ENCODE assay signal across 8 cellular contexts in the genomic region with DNA sequence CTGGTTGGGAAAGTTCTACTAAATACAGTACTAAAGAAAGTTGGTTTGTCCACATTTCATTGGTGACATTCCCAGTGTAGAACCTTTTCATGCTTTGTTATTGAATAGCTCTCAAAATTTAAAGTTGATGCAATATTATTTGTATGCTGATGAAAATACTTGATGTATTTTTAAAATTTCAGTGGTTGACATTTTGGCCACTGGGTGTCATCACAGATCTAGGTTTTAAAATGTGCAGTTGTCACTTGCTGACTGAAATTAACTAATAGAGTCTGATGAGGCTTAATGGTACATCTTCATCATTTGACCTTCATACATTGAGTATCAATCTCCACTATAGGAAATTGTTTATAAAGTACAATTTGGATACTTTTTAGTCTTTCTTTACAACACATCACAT. TPM values are rescaled to one million over a fixed set of nuclear protein-coding genes. Genes with fewer than 3 reads are reported as not detected.
A peak's percentile ranks its signal among the peaks of the same experiment; 100 is the strongest.
DNase-seq lines count a peak whose midpoint lies in the region; ATAC-seq and TF ChIP-seq lines count a peak whose summit lies in the region.

No MANE protein-coding gene starts in this region.

- H3K4me2 ChIP-seq in SU-DHL-6 (ENCODE audit: low read depth, low read length, poor library complexity, severe bottlenecking) = no peak overlapping the region

- H3K4me1 Mint-ChIP-seq in Caco-2 (ENCODE audit: low read depth, unreplicated experiment) (peaks cover 11% of the 10 kb centered on the region), HFFc6 (ENCODE audit: low read depth) (no peaks in the 10 kb centered on the region)

- H2AFZ ChIP-seq in SU-DHL-6 (ENCODE audit: low read depth, low read length, severe bottlenecking) = no peak overlapping the region

- intact Hi-C loops in Caco-2 (cut with micrococcal nuclease; ENCODE audit: unreplicated experiment) = loop anchor here (1.0 to 2.0 kb wide), 4 partner anchors 90 to 377 kb away; no protein-coding TSS in a partner anchor
- intact Hi-C loops in sciatic nerve (cut with DNase I) = no loop called here

- H3K27me3 Mint-ChIP-seq in Caco-2 (ENCODE audit: insufficient read depth, unreplicated experiment) (peaks cover 6% of the 10 kb centered on the region), HFFc6 (ENCODE audit: insufficient read depth) (peaks cover 16% of the 10 kb centered on the region)

- H3K9me2 ChIP-seq in SU-DHL-6 (replicated peaks; ENCODE audit: insufficient read depth, low read length) = no peaks in the 10 kb centered on the region

- POLR2A ChIA-PET in Caco-2 (lab: Charles Lee) = interaction anchor here (0.6 kb wide), 1 partner anchor 376 kb away, joined by 4 read pairs; no protein-coding TSS in a partner anchor

- peak in 1 of 2 experiments; percentile 36 for DNase-seq in Caco-2
- DNase-seq in HFFc6 = peak; percentile 7
- peak; percentile 71 for DNase-seq in fibroblast of the aortic adventitia (ENCODE audit: low read depth)
- no peak for DNase-seq in sciatic nerve (ENCODE audit: low spot score)
- DNase-seq in NCI-H1092 (lab: John Stamatoyannopoulos, UW) = no peak
- DNase-seq in effector CD8-positive, alpha-beta T cell (lab: John Stamatoyannopoulos, UW) = no peak

- H3K4me3 ChIP-seq in Caco-2 (ENCODE audit: low read depth, low read length) = no peak overlapping the region
- no peak overlapping the region for H3K4me3 ChIP-seq in SU-DHL-6 (ENCODE audit: insufficient read depth, low read length, poor library complexity, severe bottlenecking)
- H3K4me3 ChIP-seq in fibroblast of the aortic adventitia (ENCODE audit: low read depth, low read length) = no peak overlapping the region

- H3K27ac ChIP-seq in SU-DHL-6 (ENCODE audit: low read depth, low read length) = no peak overlapping the region

- peak; percentile 52 to 79 for TF ChIP-seq CTCF in Caco-2 (IDR thresholded peaks at IDR 0.05; ENCODE audit: insufficient read depth in 1 of 2, low read depth in 1 of 2, low read length in 1 of 2, severe bottlenecking in 1 of 2, unreplicated experiment in 1 of 2)
- peak; percentile 78 for TF ChIP-seq CTCF in HFFc6 (IDR thresholded peaks at IDR 0.05)
- peak; percentile 29 for TF ChIP-seq CTCF in SU-DHL-6 (IDR thresholded peaks at IDR 0.05; ENCODE audit: insufficient read depth, low read length, poor library complexity, severe bottlenecking)
- TF ChIP-seq CTCF in fibroblast of the aortic adventitia (IDR thresholded peaks at IDR 0.05; ENCODE audit: insufficient read depth, low read length) = peak; percentile 41

- no peaks in the 10 kb centered on the region for H4K20me1 ChIP-seq in SU-DHL-6 (ENCODE audit: low read depth, low read length)

- H3K27me3 ChIP-seq in Caco-2 (replicated peaks; ENCODE audit: control insufficient read depth, insufficient read depth, low read length) (no peaks in the 10 kb centered on the region; the same call in 1 of the 2 replicates), SU-DHL-6 (ENCODE audit: low read length) (no peaks in the 10 kb centered on the region; the same call in 1 of the 2 replicates)

- no peaks in the 10 kb centered on the region for H3F3A ChIP-seq in SU-DHL-6 (ENCODE audit: insufficient read depth)

- H3K27ac Mint-ChIP-seq in Caco-2 (ENCODE audit: unreplicated experiment) (no peak overlapping the region), HFFc6 (no peak overlapping the region)

- H3K4me1 ChIP-seq in Caco-2 = peaks cover 16% of the 10 kb centered on the region; the same call in 1 of the 2 replicates

- no peaks in the 10 kb centered on the region for H3K36me3 Mint-ChIP-seq in Caco-2 (ENCODE audit: insufficient read depth, unreplicated experiment)
- no peaks in the 10 kb centered on the region for H3K36me3 Mint-ChIP-seq in HFFc6 (ENCODE audit: low read depth)

- no peaks in the 10 kb centered on the region for H3K9me3 ChIP-seq in Caco-2
- no peaks in the 10 kb centered on the region for H3K9me3 ChIP-seq in SU-DHL-6 (ENCODE audit: insufficient read depth, low read length)

- peak; percentile 56 for ATAC-seq in sciatic nerve
- ATAC-seq in HG02884 (IDR thresholded peaks at IDR 0.05; ENCODE audit: unreplicated experiment) = no peak

- no peak overlapping the region for H3K4me3 Mint-ChIP-seq in Caco-2 (ENCODE audit: unreplicated experiment)
- H3K4me3 Mint-ChIP-seq in HFFc6 = no peak overlapping the region

- H3K9me3 Mint-ChIP-seq in Caco-2 (ENCODE audit: unreplicated experiment) (no peaks in the 10 kb centered on the region), HFFc6 (no peaks in the 10 kb centered on the region)

- no peak overlapping the region for H3K9ac ChIP-seq in SU-DHL-6 (ENCODE audit: low read length)

- BruUV-seq in Caco-2 (replicated peaks; lab: Mats Ljungman, UMichigan) = no TSS peak

- H3K79me2 ChIP-seq in SU-DHL-6 (ENCODE audit: insufficient read depth, low read length) = no peaks in the 10 kb centered on the region

- CTCF ChIA-PET in Caco-2 (lab: Charles Lee) = interaction anchor here (0.6 to 2.6 kb wide), 6 partner anchors 12 to 385 kb away, joined by 3 to 14 read pairs (median 3); no protein-coding TSS in a partner anchor

- no peaks in the 10 kb centered on the region for H3K36me3 ChIP-seq in Caco-2 (ENCODE audit: control insufficient read depth, insufficient read depth, low read length)
- H3K36me3 ChIP-seq in SU-DHL-6 (ENCODE audit: low read length) = no peaks in the 10 kb centered on the region

RNA-seq across cellular contexts. Expression of gene CMAS, which starts 37.1 kb away (rescaled TPM):
- 70.4 and 80.7 TPM in 2 replicates for total RNA-seq in Caco-2 (2022)
- total RNA-seq in HFFc6 (2021; fragmentation: NEBNext Ultra II Directional; extraction: Animal tissue kit (Norgen Biotek cat#: 25700)) = 10 to 100 TPM; 27.7 to 37.0 (median 35.7) TPM
- 25.0 and 159 TPM in 2 replicates for total RNA-seq in fibroblast of the aortic adventitia (ENCODE audit: low replicate concordance)
- 31.3 TPM for total RNA-seq in sciatic nerve

Comparison
In these comparisons a context has a peak if more than half of its experiments do, and no peak if none do; other contexts are left out.
1. DNase-seq: peak in HFFc6 (single experiment) and fibroblast of the aortic adventitia (single experiment); none in sciatic nerve (single experiment), NCI-H1092 (single experiment) and effector CD8-positive, alpha-beta T cell (single experiment).
2. Peak in every context shown above with its lines, with median percentiles within 50 percentile points of each other: CTCF ChIP-seq.